Comparison of ENCODE assay signal across 13 cellular contexts in genomic region chr16:71726491-71727319, GRCh38. TPM values are rescaled to one million over a fixed set of nuclear protein-coding genes. Genes with fewer than 3 reads are reported as not detected.
DNase-seq lines count a peak whose midpoint lies in the region; ATAC-seq lines count a peak whose summit lies in the region.
"Had no signal": no experiment of that assay in that cellular context is flagged by ENCODE, and none has a peak within 500 bp of the region (broad histone marks: within the 10 kb centered on the region; RNA-seq: fewer than 3 reads in every experiment).

No MANE protein-coding gene starts in this region.

- peaks cover 47% of the 10 kb centered on the region for H3K4me1 Mint-ChIP-seq in dendritic cell treated with granulocyte-macrophage colony-stimulating factor and Interleukin-4, amounts not matched to agents 40 ng/mL and 50 ng/mL, for 4 days (ENCODE audit: low read depth)
- H3K4me1 Mint-ChIP-seq in CD4-positive, alpha-beta memory T cell: peaks cover 7 to 17% (median 12%) of the 10 kb centered on the region in 4 donors

- H3K9me3 ChIP-seq in CD4-positive, alpha-beta memory T cell (ENCODE audit: control insufficient read depth in 1 of 2, low read length in 2 of 2): no peaks in the 10 kb centered on the region
- H3K9me3 ChIP-seq: Caco-2, heart right ventricle had no signal

- peaks cover 27% of the 10 kb centered on the region for H3K36me3 Mint-ChIP-seq in dendritic cell treated with granulocyte-macrophage colony-stimulating factor and Interleukin-4, amounts not matched to agents 40 ng/mL and 50 ng/mL, for 4 days (ENCODE audit: low read depth)
- H3K36me3 Mint-ChIP-seq in CD4-positive, alpha-beta memory T cell: peaks cover 9 to 21% of the 10 kb centered on the region in 2 donors

- in situ Hi-C loops in G401 (cut with HindIII; ENCODE audit: low sequenced_read_pairs): no loop called here

- DNase-seq in G401 (ENCODE audit: low spot score): peak; percentile 19
- peak; percentile 88 for DNase-seq in MV-4-11 (lab: John Stamatoyannopoulos, UW)
- DNase-seq in sciatic nerve (ENCODE audit: low spot score): no peak
- DNase-seq in CD4-positive, alpha-beta memory T cell: no peak
- DNase-seq: Caco-2; effector memory CD8-positive, alpha-beta T cell; heart right ventricle; mesendoderm; NCI-H1417 had no signal

- intact Hi-C loops in dendritic cell treated with granulocyte-macrophage colony-stimulating factor and Interleukin-4, amounts not matched to agents 40 ng/mL and 50 ng/mL, for 4 days (cut with micrococcal nuclease): loop anchor here (5.0 to 10.0 kb wide), 3 partner anchors 81 to 368 kb away; partner anchors contain the start of genes AP1G1, DHX38 and TXNL4B
- intact Hi-C loops in sciatic nerve (cut with DNase I): no loop called here
- intact Hi-C loops in CD4-positive, alpha-beta memory T cell (cut with micrococcal nuclease): loop anchor here (10.0 kb wide), 1 partner anchor 368 kb away; the partner anchor contains the start of genes DHX38 and TXNL4B

- ATAC-seq in sciatic nerve: peak; percentile 7
- ATAC-seq in GM19395 (IDR thresholded peaks at IDR 0.05; ENCODE audit: unreplicated experiment): no peak
- no peak for ATAC-seq in GM18868 (IDR thresholded peaks at IDR 0.05; ENCODE audit: unreplicated experiment)
- ATAC-seq in HG02938 (IDR thresholded peaks at IDR 0.05; ENCODE audit: unreplicated experiment): no peak
- ATAC-seq: effector memory CD8-positive, alpha-beta T cell; heart right ventricle had no signal

- peaks cover 14% of the 10 kb centered on the region for H3K4me1 ChIP-seq in CD4-positive, alpha-beta memory T cell (ENCODE audit: insufficient read depth, low read length)

- POLR2A ChIA-PET in CD4-positive, alpha-beta memory T cell (lab: Charles Lee; ENCODE audit: partially characterized antibody): interaction anchor here (1.2 kb wide), 1 partner anchor 82 kb away, joined by 3 read pairs; the partner anchor contains the start of gene AP1G1

- no peak overlapping the region for H3K4me3 ChIP-seq in CD4-positive, alpha-beta memory T cell (ENCODE audit: low read length in 2 of 2)
- H3K4me3 ChIP-seq: heart right ventricle had no signal

- H3K27ac ChIP-seq in CD4-positive, alpha-beta memory T cell (ENCODE audit: low read depth, low read length): no peak overlapping the region

- H3K27me3 Mint-ChIP-seq in dendritic cell treated with granulocyte-macrophage colony-stimulating factor and Interleukin-4, amounts not matched to agents 40 ng/mL and 50 ng/mL, for 4 days: peaks cover 24% of the 10 kb centered on the region
- peaks cover 0 to 1% of the 10 kb centered on the region in 2 donors for H3K27me3 Mint-ChIP-seq in CD4-positive, alpha-beta memory T cell
- H3K27me3 Mint-ChIP-seq: effector memory CD8-positive, alpha-beta T cell had no signal

- H3K27ac Mint-ChIP-seq in dendritic cell treated with granulocyte-macrophage colony-stimulating factor and Interleukin-4, amounts not matched to agents 40 ng/mL and 50 ng/mL, for 4 days: peak overlapping the region; percentile 30
- H3K27ac Mint-ChIP-seq in CD4-positive, alpha-beta memory T cell: no peak overlapping the region

- CTCF ChIA-PET in CD4-positive, alpha-beta memory T cell (lab: Charles Lee; ENCODE audit: partially characterized antibody): interaction anchor here (0.6 to 1.1 kb wide), 2 partner anchors 10 to 166 kb away, joined by 3 to 4 read pairs; no protein-coding TSS in a partner anchor

- peaks cover under 1% of the 10 kb centered on the region for H3K36me3 ChIP-seq in CD4-positive, alpha-beta memory T cell (ENCODE audit: insufficient read depth, low read length)

- H3K9me3 Mint-ChIP-seq in dendritic cell treated with granulocyte-macrophage colony-stimulating factor and Interleukin-4, amounts not matched to agents 40 ng/mL and 50 ng/mL, for 4 days: no peaks in the 10 kb centered on the region
- H3K9me3 Mint-ChIP-seq in CD4-positive, alpha-beta memory T cell: no peaks in the 10 kb centered on the region
- H3K9me3 Mint-ChIP-seq: effector memory CD8-positive, alpha-beta T cell had no signal

- H3K4me3 Mint-ChIP-seq in dendritic cell treated with granulocyte-macrophage colony-stimulating factor and Interleukin-4, amounts not matched to agents 40 ng/mL and 50 ng/mL, for 4 days: no peak overlapping the region
- H3K4me3 Mint-ChIP-seq in CD4-positive, alpha-beta memory T cell: peak overlapping the region in 2 of 8 donors; percentile 3 to 7
- H3K4me3 Mint-ChIP-seq: effector memory CD8-positive, alpha-beta T cell had no signal

- no peaks in the 10 kb centered on the region for H3K27me3 ChIP-seq in CD4-positive, alpha-beta memory T cell (ENCODE audit: insufficient read depth, low read length)

RNA-seq across cellular contexts. Expression of gene PHLPP2, which starts 2.2 kb away (rescaled TPM):
- total RNA-seq in G401 (2014; rRNA removed; shearing (Covaris generic)): 5.7 and 9.0 TPM in 2 replicates
- 22.5 TPM for total RNA-seq in sciatic nerve
- total RNA-seq in CD4-positive, alpha-beta memory T cell: 10 to 100 TPM in 1 of 2 experiments, 1 to 10 TPM in 1; 9.8 to 10.5 TPM
- 1 to 10 TPM; 1.3 to 2.5 TPM for polyA plus RNA-seq in CD4-positive, alpha-beta memory T cell

Comparison
In these comparisons a context has a peak if more than half of its experiments do, and no peak if none do; other contexts are left out.
1. DNase-seq: peak in G401 (single experiment) and MV-4-11 (single experiment); none in sciatic nerve (single experiment) and CD4-positive, alpha-beta memory T cell (0 of 5).